ENCODE assay signal across 12 cellular contexts in genomic region chr6:4774296-4774695, GRCh38. TPM values are rescaled to one million over a fixed set of nuclear protein-coding genes. Genes with fewer than 3 reads are reported as not detected.
DNase-seq lines count a peak whose midpoint lies in the region; FAIRE-seq and TF ChIP-seq lines count a peak whose summit lies in the region.
"Had no signal": no experiment of that assay in that cellular context is flagged by ENCODE, and none has a peak within 500 bp of the region (broad histone marks: within the 10 kb centered on the region; RNA-seq: fewer than 3 reads in every experiment).

No MANE protein-coding gene starts in this region.

- peaks cover 10% of the 10 kb centered on the region for H3K36me3 Mint-ChIP-seq in activated CD4-positive, alpha-beta memory T cell treated with anti-CD3 and anti-CD28 coated beads for 36 hours

- H3K4me1 ChIP-seq in esophagus squamous epithelium = peaks cover 0 to 21% (median 0%) of the 10 kb centered on the region in 3 donors

- H3K36me3 ChIP-seq in H7 (replicated peaks; ENCODE audit: control insufficient read depth, insufficient read depth, low read length) = no peaks in the 10 kb centered on the region
- H3K36me3 ChIP-seq in esophagus squamous epithelium = no peaks in the 10 kb centered on the region
- H3K36me3 ChIP-seq: spleen had no signal

- TF ChIP-seq POLR2A in esophagus squamous epithelium (IDR thresholded peaks at IDR 0.05) (no peak), GM12892 (IDR thresholded peaks at IDR 0.05; ENCODE audit: low read depth, low read length) (no peak)

- intact Hi-C loops in activated CD4-positive, alpha-beta memory T cell treated with anti-CD3 and anti-CD28 coated beads for 36 hours (cut with micrococcal nuclease) = loop anchor here (10.0 kb wide), 1 partner anchor 491 kb away; the partner anchor contains the start of genes FARS2 and LYRM4
- intact Hi-C loops in esophagus squamous epithelium (cut with DNase I) = loop anchor here (10.0 kb wide), 2 partner anchors 251 to 409 kb away; no protein-coding TSS in a partner anchor

- DNase-seq in H7 (no peak), esophagus squamous epithelium (lab: John Stamatoyannopoulos, UW) (no peak), retina (peak; percentile 15), GM12892 (ENCODE audit: insufficient read length) (no peak), NCI-H1694 treated with DMSO at 0.1 percent for 48 hours (lab: John Stamatoyannopoulos, UW) (no peak)
- no peak for DNase-seq in activated CD4-positive, alpha-beta memory T cell treated with anti-CD3 and anti-CD28 coated beads for 36 hours
- DNase-seq in stimulated activated CD4-positive, alpha-beta T cell treated with anti-CD3 and anti-CD28 coated beads, Interleukin-4, amount 100 ng/mL, for 24 hours = no peak
- DNase-seq: activated CD8-positive, alpha-beta memory T cell treated with anti-CD3 and anti-CD28 coated beads for 24 hours; cerebellar nuclear complex; DND-41; SHP77 treated with DMSO at 0.1 percent for 48 hours; spleen had no signal

- CTCF ChIA-PET in activated CD4-positive, alpha-beta memory T cell treated with anti-CD3 and anti-CD28 coated beads for 36 hours (lab: Charles Lee) = interaction anchor here (0.6 to 0.9 kb wide), 2 partner anchors 16 to 17 kb away, joined by 3 to 5 read pairs; no protein-coding TSS in a partner anchor

- peak overlapping the region; percentile 70 for H3K4me3 Mint-ChIP-seq in activated CD4-positive, alpha-beta memory T cell treated with anti-CD3 and anti-CD28 coated beads for 36 hours

- TF ChIP-seq CTCF in esophagus squamous epithelium (IDR thresholded peaks at IDR 0.05) = no peak

- 51 to 56% methylated on average over 6 of the region's 6 CpGs for WGBS in esophagus squamous epithelium, 2 donors

- H3K4me3 ChIP-seq in H7 (ENCODE audit: insufficient read depth, low read depth, low read length) (peak overlapping the region; percentile 63), esophagus squamous epithelium (peak overlapping the region in 2 of 4 donors; percentile 80 to 90)

- peak overlapping the region in 3 of 4 donors; percentile 83 to 97 (median 96) for H3K27ac ChIP-seq in esophagus squamous epithelium

- no peaks in the 10 kb centered on the region for H3K9me3 ChIP-seq in esophagus squamous epithelium

- H3K27me3 Mint-ChIP-seq in activated CD4-positive, alpha-beta memory T cell treated with anti-CD3 and anti-CD28 coated beads for 36 hours = peaks cover 10% of the 10 kb centered on the region

- H3K4me1 Mint-ChIP-seq in activated CD4-positive, alpha-beta memory T cell treated with anti-CD3 and anti-CD28 coated beads for 36 hours (ENCODE audit: low read depth) = peaks cover 38% of the 10 kb centered on the region

- FAIRE-seq in GM12892 (lab: Jason Lieb, UNC) = no peak

- H3K27me3 ChIP-seq in H7 (ENCODE audit: control insufficient read depth, insufficient read depth, low read length) (peaks cover 22% of the 10 kb centered on the region), esophagus squamous epithelium (no peaks in the 10 kb centered on the region)
- H3K27me3 ChIP-seq: spleen had no signal

- no peak overlapping the region for H3K27ac Mint-ChIP-seq in activated CD4-positive, alpha-beta memory T cell treated with anti-CD3 and anti-CD28 coated beads for 36 hours

- peaks cover 12% of the 10 kb centered on the region for H3K9me3 Mint-ChIP-seq in activated CD4-positive, alpha-beta memory T cell treated with anti-CD3 and anti-CD28 coated beads for 36 hours

- POLR2A ChIA-PET in activated CD4-positive, alpha-beta memory T cell treated with anti-CD3 and anti-CD28 coated beads for 36 hours (lab: Charles Lee) = no interaction called here

RNA-seq across cellular contexts. Expression of gene CDYL, which starts 1.9 kb away (rescaled TPM):
- 49.3 and 65.6 TPM in 2 replicates for total RNA-seq in H7 (2014; rRNA removed; shearing (Covaris generic))
- 10 to 100 TPM; 22.4 to 24.4 TPM for total RNA-seq in activated CD4-positive, alpha-beta memory T cell treated with anti-CD3 and anti-CD28 coated beads for 36 hours
- total RNA-seq in esophagus squamous epithelium = 10 to 100 TPM; 15.2 to 43.5 (median 19.6) TPM
- polyA plus RNA-seq in GM12892 (2012; ENCODE audit: missing spikeins) = 18.0 TPM
